ENCODE assay signal across 1 cellular context in the genomic region with DNA sequence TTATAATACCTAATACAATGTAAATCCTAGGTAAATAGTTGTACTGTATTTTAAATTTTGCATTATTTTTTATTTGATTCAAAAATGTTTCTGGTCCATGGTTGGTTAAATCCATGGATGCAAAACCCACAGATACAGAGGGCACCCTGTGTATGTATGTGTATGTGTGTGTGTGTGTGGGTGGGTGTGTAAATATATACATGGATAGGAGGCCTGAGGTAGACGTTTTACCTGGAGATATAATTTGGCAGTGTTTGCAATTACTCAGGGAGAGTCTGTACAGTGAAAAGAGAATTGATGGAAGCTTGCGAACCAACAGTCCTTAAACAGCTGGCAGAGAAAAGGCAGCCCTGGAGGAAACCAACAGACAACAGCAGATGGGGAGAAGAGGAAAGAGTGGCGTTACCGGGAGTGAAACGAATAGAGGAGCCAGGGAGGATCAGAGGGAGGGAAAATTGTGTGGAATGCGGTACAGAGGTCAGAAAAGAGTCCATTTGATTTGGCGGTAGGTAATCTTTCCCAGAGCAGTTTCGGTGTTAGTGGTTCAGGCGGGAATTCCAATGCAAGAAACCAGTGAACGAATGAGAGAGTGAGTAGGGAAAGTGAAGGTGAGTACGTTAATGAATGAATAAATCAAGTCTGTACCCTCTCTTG.
TF ChIP-seq lines count a peak whose summit lies in the region.

No MANE protein-coding gene starts in this region.

TF ChIP-seq in K562, 482 proteins besides CTCF, POLR2A, EP300 and RAD21 (continued from another document and continues in another):
- TF ChIP-seq, protein P1, sequence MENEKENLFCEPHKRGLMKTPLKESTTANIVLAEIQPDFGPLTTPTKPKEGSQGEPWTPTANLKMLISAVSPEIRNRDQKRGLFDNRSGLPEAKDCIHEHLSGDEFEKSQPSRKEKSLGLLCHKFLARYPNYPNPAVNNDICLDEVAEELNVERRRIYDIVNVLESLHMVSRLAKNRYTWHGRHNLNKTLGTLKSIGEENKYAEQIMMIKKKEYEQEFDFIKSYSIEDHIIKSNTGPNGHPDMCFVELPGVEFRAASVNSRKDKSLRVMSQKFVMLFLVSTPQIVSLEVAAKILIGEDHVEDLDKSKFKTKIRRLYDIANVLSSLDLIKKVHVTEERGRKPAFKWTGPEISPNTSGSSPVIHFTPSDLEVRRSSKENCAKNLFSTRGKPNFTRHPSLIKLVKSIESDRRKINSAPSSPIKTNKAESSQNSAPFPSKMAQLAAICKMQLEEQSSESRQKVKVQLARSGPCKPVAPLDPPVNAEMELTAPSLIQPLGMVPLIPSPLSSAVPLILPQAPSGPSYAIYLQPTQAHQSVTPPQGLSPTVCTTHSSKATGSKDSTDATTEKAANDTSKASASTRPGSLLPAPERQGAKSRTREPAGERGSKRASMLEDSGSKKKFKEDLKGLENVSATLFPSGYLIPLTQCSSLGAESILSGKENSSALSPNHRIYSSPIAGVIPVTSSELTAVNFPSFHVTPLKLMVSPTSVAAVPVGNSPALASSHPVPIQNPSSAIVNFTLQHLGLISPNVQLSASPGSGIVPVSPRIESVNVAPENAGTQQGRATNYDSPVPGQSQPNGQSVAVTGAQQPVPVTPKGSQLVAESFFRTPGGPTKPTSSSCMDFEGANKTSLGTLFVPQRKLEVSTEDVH (IDR thresholded peaks at IDR 0.05; ENCODE audit: low read depth, partially characterized antibody) = no peak
- TF ChIP-seq KDM2B (CRISPR knock-in tag; IDR thresholded peaks at IDR 0.05) (no peak), ZNF124 (CRISPR knock-in tag; IDR thresholded peaks at IDR 0.05) (no peak), CSDE1 (IDR thresholded peaks at IDR 0.05) (no peak), SMAD4 (CRISPR knock-in tag; conservative IDR thresholded peaks at IDR 0.05) (no peak), SMARCE1 (IDR thresholded peaks at IDR 0.05) (peak; percentile 60; the same call in 1 of the 2 replicates), BCL6 (CRISPR knock-in tag; IDR thresholded peaks at IDR 0.05) (no peak), MCM2 (IDR thresholded peaks at IDR 0.05; ENCODE audit: low read depth) (no peak), FIP1L1 (IDR thresholded peaks at IDR 0.05; ENCODE audit: low read depth, low read length, poor library complexity, severe bottlenecking) (no peak), ZNF280A (IDR thresholded peaks at IDR 0.05; ENCODE audit: low read depth, partially characterized antibody) (no peak), ZNF212 (CRISPR knock-in tag; IDR thresholded peaks at IDR 0.05) (no peak), FOS (IDR thresholded peaks at IDR 0.05; ENCODE audit: extremely low read depth, insufficient read length) (no peak), ZNF224 (CRISPR knock-in tag; IDR thresholded peaks at IDR 0.05) (no peak), PBX2 (CRISPR knock-in tag; IDR thresholded peaks at IDR 0.05; ENCODE audit: low read depth) (no peak), PBX2 (tag; conservative IDR thresholded peaks at IDR 0.05; ENCODE audit: low read depth) (peak; percentile 67), FOXM1 (IDR thresholded peaks at IDR 0.05; ENCODE audit: low read depth) (0 out of 2 replicates have a peak, but pooled peaks have one; percentile 22), FOXM1 (CRISPR knock-in tag; IDR thresholded peaks at IDR 0.05; ENCODE audit: low read depth) (no peak), ETV5 (CRISPR knock-in tag; IDR thresholded peaks at IDR 0.05; ENCODE audit: low read depth) (no peak), HCFC1 (IDR thresholded peaks at IDR 0.05; ENCODE audit: low read depth, low read length) (no peak), RREB1 (CRISPR knock-in tag; IDR thresholded peaks at IDR 0.05) (no peak), ATF4 (CRISPR knock-in tag; IDR thresholded peaks at IDR 0.05) (no peak), KLF13 (tag; IDR thresholded peaks at IDR 0.05; ENCODE audit: borderline replicate concordance, low read depth) (no peak), MED1 (CRISPR knock-in tag; IDR thresholded peaks at IDR 0.05; ENCODE audit: borderline replicate concordance) (no peak), CBX3 (IDR thresholded peaks at IDR 0.05; ENCODE audit: borderline replicate concordance in 1 of 2, low read length in 2 of 2) (0 out of 3 replicates have a peak, but pooled peaks of 1 of the 2 experiments have one; percentile 57), PHB (CRISPR knock-in tag; IDR thresholded peaks at IDR 0.05) (no peak), ZNF174 (CRISPR knock-in tag; IDR thresholded peaks at IDR 0.05) (no peak), SRSF1 (IDR thresholded peaks at IDR 0.05; ENCODE audit: low read depth, low read length) (no peak), CBX1 (IDR thresholded peaks at IDR 0.05; ENCODE audit: low read depth) (no peak), MLX (CRISPR knock-in tag; conservative IDR thresholded peaks at IDR 0.05) (no peak), JUN (IDR thresholded peaks at IDR 0.05; ENCODE audit: borderline replicate concordance, low read depth, low read length) (no peak), JUN (CRISPR knock-in tag; IDR thresholded peaks at IDR 0.05; ENCODE audit: borderline replicate concordance) (no peak), ATF7 (IDR thresholded peaks at IDR 0.05) (peak; percentile 94)
- TF ChIP-seq, protein P2, sequence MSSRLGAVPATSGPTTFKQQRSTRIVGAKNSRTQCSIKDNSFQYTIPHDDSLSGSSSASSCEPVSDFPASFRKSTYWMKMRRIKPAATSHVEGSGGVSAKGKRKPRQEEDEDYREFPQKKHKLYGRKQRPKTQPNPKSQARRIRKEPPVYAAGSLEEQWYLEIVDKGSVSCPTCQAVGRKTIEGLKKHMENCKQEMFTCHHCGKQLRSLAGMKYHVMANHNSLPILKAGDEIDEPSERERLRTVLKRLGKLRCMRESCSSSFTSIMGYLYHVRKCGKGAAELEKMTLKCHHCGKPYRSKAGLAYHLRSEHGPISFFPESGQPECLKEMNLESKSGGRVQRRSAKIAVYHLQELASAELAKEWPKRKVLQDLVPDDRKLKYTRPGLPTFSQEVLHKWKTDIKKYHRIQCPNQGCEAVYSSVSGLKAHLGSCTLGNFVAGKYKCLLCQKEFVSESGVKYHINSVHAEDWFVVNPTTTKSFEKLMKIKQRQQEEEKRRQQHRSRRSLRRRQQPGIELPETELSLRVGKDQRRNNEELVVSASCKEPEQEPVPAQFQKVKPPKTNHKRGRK (tag; IDR thresholded peaks at IDR 0.05) = no peak
- TF ChIP-seq, protein P3, sequence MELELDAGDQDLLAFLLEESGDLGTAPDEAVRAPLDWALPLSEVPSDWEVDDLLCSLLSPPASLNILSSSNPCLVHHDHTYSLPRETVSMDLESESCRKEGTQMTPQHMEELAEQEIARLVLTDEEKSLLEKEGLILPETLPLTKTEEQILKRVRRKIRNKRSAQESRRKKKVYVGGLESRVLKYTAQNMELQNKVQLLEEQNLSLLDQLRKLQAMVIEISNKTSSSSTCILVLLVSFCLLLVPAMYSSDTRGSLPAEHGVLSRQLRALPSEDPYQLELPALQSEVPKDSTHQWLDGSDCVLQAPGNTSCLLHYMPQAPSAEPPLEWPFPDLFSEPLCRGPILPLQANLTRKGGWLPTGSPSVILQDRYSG (tag; conservative IDR thresholded peaks at IDR 0.05; ENCODE audit: low read depth) = peak; percentile 62; the same call in 1 of the 2 replicates
- TF ChIP-seq, protein P4, sequence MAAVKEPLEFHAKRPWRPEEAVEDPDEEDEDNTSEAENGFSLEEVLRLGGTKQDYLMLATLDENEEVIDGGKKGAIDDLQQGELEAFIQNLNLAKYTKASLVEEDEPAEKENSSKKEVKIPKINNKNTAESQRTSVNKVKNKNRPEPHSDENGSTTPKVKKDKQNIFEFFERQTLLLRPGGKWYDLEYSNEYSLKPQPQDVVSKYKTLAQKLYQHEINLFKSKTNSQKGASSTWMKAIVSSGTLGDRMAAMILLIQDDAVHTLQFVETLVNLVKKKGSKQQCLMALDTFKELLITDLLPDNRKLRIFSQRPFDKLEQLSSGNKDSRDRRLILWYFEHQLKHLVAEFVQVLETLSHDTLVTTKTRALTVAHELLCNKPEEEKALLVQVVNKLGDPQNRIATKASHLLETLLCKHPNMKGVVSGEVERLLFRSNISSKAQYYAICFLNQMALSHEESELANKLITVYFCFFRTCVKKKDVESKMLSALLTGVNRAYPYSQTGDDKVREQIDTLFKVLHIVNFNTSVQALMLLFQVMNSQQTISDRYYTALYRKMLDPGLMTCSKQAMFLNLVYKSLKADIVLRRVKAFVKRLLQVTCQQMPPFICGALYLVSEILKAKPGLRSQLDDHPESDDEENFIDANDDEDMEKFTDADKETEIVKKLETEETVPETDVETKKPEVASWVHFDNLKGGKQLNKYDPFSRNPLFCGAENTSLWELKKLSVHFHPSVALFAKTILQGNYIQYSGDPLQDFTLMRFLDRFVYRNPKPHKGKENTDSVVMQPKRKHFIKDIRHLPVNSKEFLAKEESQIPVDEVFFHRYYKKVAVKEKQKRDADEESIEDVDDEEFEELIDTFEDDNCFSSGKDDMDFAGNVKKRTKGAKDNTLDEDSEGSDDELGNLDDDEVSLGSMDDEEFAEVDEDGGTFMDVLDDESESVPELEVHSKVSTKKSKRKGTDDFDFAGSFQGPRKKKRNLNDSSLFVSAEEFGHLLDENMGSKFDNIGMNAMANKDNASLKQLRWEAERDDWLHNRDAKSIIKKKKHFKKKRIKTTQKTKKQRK (IDR thresholded peaks at IDR 0.05; ENCODE audit: borderline replicate concordance, low read depth, low read length) = no peak
